33 cellular contexts compared by ENCODE assay signal in the genomic region with DNA sequence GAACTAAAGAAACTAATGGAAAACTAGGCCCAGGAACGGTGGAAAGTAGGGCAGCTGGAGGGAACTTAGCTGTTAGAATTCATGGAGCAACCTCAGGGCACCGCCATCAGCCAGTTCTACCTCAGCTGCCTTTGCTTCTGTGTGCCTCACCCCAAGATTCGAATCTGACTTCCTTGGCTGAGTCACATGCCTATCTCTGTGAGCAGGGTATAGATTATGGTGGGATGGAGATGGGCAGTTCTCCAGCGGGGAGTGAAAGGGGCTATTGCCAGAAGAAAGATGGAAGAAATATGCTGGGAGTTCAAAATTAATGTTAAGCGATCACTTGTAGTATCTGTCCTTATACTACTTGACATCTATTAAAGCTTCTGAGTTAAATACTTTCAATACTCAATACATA. TPM values are rescaled to one million over a fixed set of nuclear protein-coding genes. Genes with fewer than 3 reads are reported as not detected.
"Had no signal": no experiment of that assay in that cellular context is flagged by ENCODE, and none has a peak within 500 bp of the region (broad histone marks: within the 10 kb centered on the region; RNA-seq: fewer than 3 reads in every experiment).

No MANE protein-coding gene starts in this region.

- H3K27ac ChIP-seq: left ventricle myocardium inferior, neutrophil, ovary, right atrium auricular region, right lobe of liver, testis, thyroid gland, transverse colon, upper lobe of right lung had no signal

- FAIRE-seq: urothelium cell line had no signal

- H3K4me3 ChIP-seq: left ventricle myocardium inferior, lung, mucosa of descending colon, ovary, right atrium auricular region, right lobe of liver, smooth muscle cell, testis, thyroid gland, transverse colon, upper lobe of right lung had no signal

- H3K36me3 ChIP-seq: left ventricle myocardium inferior, neutrophil, ovary, right atrium auricular region, right lobe of liver, thyroid gland, transverse colon, upper lobe of right lung had no signal

- DNase-seq: islet precursor cell; left ventricle myocardium inferior; midbrain; mucosa of descending colon; naive thymus-derived CD8-positive, alpha-beta T cell; ovary; right lobe of liver; stimulated activated CD4-positive, alpha-beta T cell treated with anti-CD3 and anti-CD28 coated beads, Interleukin-1b, Interleukin-23, amount 100 ng/mL, for 48 hours; stimulated activated CD4-positive, alpha-beta T cell treated with anti-CD3 and anti-CD28 coated beads, Interleukin-2, amount 100 ng/mL, for 48 hours; stimulated activated CD4-positive, alpha-beta T cell treated with anti-CD3 and anti-CD28 coated beads, Interleukin-4, amount 100 ng/mL, for 4 hours; stimulated activated CD8-positive, alpha-beta memory T cell treated with anti-CD3 and anti-CD28 coated beads, Interleukin-4, amount 100 ng/mL, for 48 hours; stimulated activated naive CD4-positive, alpha-beta T cell treated with Interleukin-2 at 50 U/mL for 16 hours; stimulated activated naive CD8-positive, alpha-beta T cell treated with anti-CD3 and anti-CD28 coated beads, Interleukin-15, amount 100 ng/mL, for 72 hours; substantia nigra; testis; thyroid gland; transverse colon; upper lobe of right lung had no signal

- H3K4me1 ChIP-seq: left ventricle myocardium inferior, right atrium auricular region, right lobe of liver, testis, thyroid gland, transverse colon, upper lobe of right lung had no signal

- H3K4me2 ChIP-seq: smooth muscle cell had no signal

- H3K9me3 ChIP-seq: left ventricle myocardium inferior, mucosa of descending colon, neutrophil, ovary, right atrium auricular region, right lobe of liver, testis, thyroid gland, transverse colon, upper lobe of right lung had no signal

- H3K27me3 ChIP-seq: neutrophil, ovary, right atrium auricular region, right lobe of liver, testis, thyroid gland, transverse colon had no signal

RNA-seq across cellular contexts. Expression of a gene that starts 55.2 kb away (rescaled TPM):
- total RNA-seq: kidney epithelial cell; left ventricle myocardium inferior; lower leg skin; lung; mesenteric fat pad; mucosa of descending colon; myocyte; naive thymus-derived CD8-positive, alpha-beta T cell; neural crest cell; omental fat pad; ovary; progenitor cell of endocrine pancreas; pulmonary artery endothelial cell; renal cortical epithelial cell; right atrium auricular region; right lobe of liver; skeletal muscle tissue; smooth muscle cell; testis; thyroid gland; transverse colon; upper lobe of right lung had no signal
- polyA plus RNA-seq: lung; naive thymus-derived CD8-positive, alpha-beta T cell; ovary; smooth muscle cell had no signal
